ENCODE assay signal across 7 cellular contexts in the genomic region with DNA sequence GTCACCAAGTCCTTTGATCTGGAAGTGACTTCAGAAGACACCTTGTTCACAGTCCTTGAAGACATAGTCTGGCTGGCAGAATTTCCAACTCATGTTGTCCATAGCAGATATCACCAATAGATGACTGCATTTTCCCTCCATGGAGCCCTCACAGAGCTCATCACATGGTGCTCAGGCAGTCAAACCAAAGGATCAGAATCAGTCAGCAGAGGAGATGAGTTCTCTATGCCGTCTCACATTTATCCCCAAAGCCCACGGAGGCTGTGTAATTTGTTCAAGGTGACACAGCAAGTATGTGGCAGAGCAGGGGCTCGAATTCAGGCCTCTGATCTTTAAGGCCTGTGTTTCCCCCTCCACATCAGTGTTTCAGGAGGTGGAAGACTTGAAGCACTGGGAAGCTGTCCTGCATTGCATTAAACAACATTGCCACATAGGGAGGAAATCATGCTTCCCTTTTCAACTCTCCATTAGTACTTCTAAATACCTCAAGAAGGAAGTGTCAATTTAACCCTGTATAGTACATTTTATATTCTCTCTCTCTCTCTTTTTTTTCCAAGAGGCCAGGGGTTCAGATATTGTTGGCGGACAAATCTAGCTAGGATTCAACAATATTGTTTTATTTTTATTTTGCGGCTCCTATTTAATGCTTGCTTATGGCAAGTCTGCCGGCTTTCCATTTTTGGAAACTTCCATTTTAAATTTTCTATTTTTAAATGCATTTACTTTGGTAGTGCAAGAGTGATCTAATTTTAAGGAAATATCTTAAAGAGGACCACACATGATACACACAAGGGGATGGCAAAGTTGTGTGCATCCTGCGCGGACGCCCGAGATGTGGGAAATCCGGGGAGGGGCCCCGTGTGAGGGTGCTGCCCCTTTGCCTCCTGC.
DNase-seq lines count a peak whose midpoint lies in the region; ATAC-seq and TF ChIP-seq lines count a peak whose summit lies in the region.
"Not testable (repeated sequence)": the region's sequence is repeated elsewhere in the genome, so short reads cannot be mapped to it uniquely, and the experiment has no call there.

No MANE protein-coding gene starts in this region.

- H3K4me1 Mint-ChIP-seq in activated CD4-positive, alpha-beta T cell treated with anti-CD3 and anti-CD28 coated beads for 36 hours; activated naive CD8-positive, alpha-beta T cell treated with anti-CD3 and anti-CD28 coated beads, Interleukin-2, amount 10 ng/mL, durations not matched to agents 7 days and 5 days: not testable (repeated sequence)

- H3K27me3 Mint-ChIP-seq in activated CD4-positive, alpha-beta T cell treated with anti-CD3 and anti-CD28 coated beads for 36 hours; activated naive CD8-positive, alpha-beta T cell treated with anti-CD3 and anti-CD28 coated beads, Interleukin-2, amount 10 ng/mL, durations not matched to agents 7 days and 5 days: not testable (repeated sequence)

- not testable (repeated sequence) for H4K20me1 ChIP-seq in DND-41 (ENCODE audit: insufficient read depth, low read length); Karpas-422 (ENCODE audit: insufficient read depth, low read depth, low read length)

- H3K79me2 ChIP-seq in DND-41 (ENCODE audit: insufficient read depth, low read length); Karpas-422 (ENCODE audit: low read length): not testable (repeated sequence)

- not testable (repeated sequence) for H3K27me3 ChIP-seq in DND-41 (ENCODE audit: insufficient read depth, low read length, poor library complexity); Karpas-422 (ENCODE audit: low read length); neutrophil

- not testable (repeated sequence) for H3K36me3 ChIP-seq in DND-41 (ENCODE audit: insufficient read depth, low read length); Karpas-422 (ENCODE audit: insufficient read depth, low read length); neutrophil

- POLR2A ChIA-PET in activated CD4-positive, alpha-beta T cell treated with anti-CD3 and anti-CD28 coated beads for 36 hours (lab: Charles Lee); activated naive CD8-positive, alpha-beta T cell treated with anti-CD3 and anti-CD28 coated beads, Interleukin-2, amount 10 ng/mL, durations not matched to agents 7 days and 5 days (lab: Charles Lee): not testable (repeated sequence)

- peak; percentile 42; the same call in 2 of the 3 replicates for ATAC-seq in DND-41 (ENCODE audit: insufficient read depth, low read depth)
- peak; percentile 86 for ATAC-seq in activated CD4-positive, alpha-beta T cell treated with anti-CD3 and anti-CD28 coated beads for 36 hours
- ATAC-seq in activated naive CD8-positive, alpha-beta T cell treated with anti-CD3 and anti-CD28 coated beads, Interleukin-2, amount 10 ng/mL, durations not matched to agents 7 days and 5 days (ENCODE audit: low read depth): peak; percentile 26
- ATAC-seq in left ventricle myocardium superior: peak; percentile 69

- not testable (repeated sequence) for H3K36me3 Mint-ChIP-seq in activated CD4-positive, alpha-beta T cell treated with anti-CD3 and anti-CD28 coated beads for 36 hours (ENCODE audit: low read depth); activated naive CD8-positive, alpha-beta T cell treated with anti-CD3 and anti-CD28 coated beads, Interleukin-2, amount 10 ng/mL, durations not matched to agents 7 days and 5 days

- H3K9me3 Mint-ChIP-seq in activated CD4-positive, alpha-beta T cell treated with anti-CD3 and anti-CD28 coated beads for 36 hours (ENCODE audit: low read depth); activated naive CD8-positive, alpha-beta T cell treated with anti-CD3 and anti-CD28 coated beads, Interleukin-2, amount 10 ng/mL, durations not matched to agents 7 days and 5 days: not testable (repeated sequence)

- TF ChIP-seq CTCF in DND-41 (IDR thresholded peaks at IDR 0.05; ENCODE audit: borderline replicate concordance, extremely low read depth, low read length, poor library complexity, severe bottlenecking): not testable (repeated sequence)
- peak; percentile 11 for TF ChIP-seq CTCF in neutrophil (IDR thresholded peaks at IDR 0.05)

- H3K4me2 ChIP-seq in DND-41 (ENCODE audit: insufficient read depth, low read length); Karpas-422 (ENCODE audit: low read depth, low read length, poor library complexity, severe bottlenecking): not testable (repeated sequence)

- intact Hi-C loops in activated CD4-positive, alpha-beta T cell treated with anti-CD3 and anti-CD28 coated beads for 36 hours (cut with DNase I, micrococcal nuclease): loop anchor here in 1 of 2 experiments (10.0 kb wide), 1 partner anchor 48 kb away; no protein-coding TSS in a partner anchor
- intact Hi-C loops in left ventricle myocardium superior (cut with micrococcal nuclease): not testable (repeated sequence)

- not testable (repeated sequence) for H3K4me1 ChIP-seq in DND-41 (ENCODE audit: insufficient read depth, low read length); Karpas-422 (ENCODE audit: low read length); neutrophil (ENCODE audit: control insufficient read depth in 1 of 2, insufficient read depth in 1 of 2, low read depth in 1 of 2, low read length in 1 of 2)

- not testable (repeated sequence) for H3K4me3 Mint-ChIP-seq in activated CD4-positive, alpha-beta T cell treated with anti-CD3 and anti-CD28 coated beads for 36 hours; activated naive CD8-positive, alpha-beta T cell treated with anti-CD3 and anti-CD28 coated beads, Interleukin-2, amount 10 ng/mL, durations not matched to agents 7 days and 5 days

- CTCF ChIA-PET in activated CD4-positive, alpha-beta T cell treated with anti-CD3 and anti-CD28 coated beads for 36 hours (lab: Charles Lee): interaction anchor here (0.6 kb wide), 1 partner anchor 848 kb away, joined by 3 read pairs; no protein-coding TSS in a partner anchor

- H3K27ac Mint-ChIP-seq in activated CD4-positive, alpha-beta T cell treated with anti-CD3 and anti-CD28 coated beads for 36 hours; activated naive CD8-positive, alpha-beta T cell treated with anti-CD3 and anti-CD28 coated beads, Interleukin-2, amount 10 ng/mL, durations not matched to agents 7 days and 5 days: not testable (repeated sequence)

- H3K9me2 ChIP-seq in Karpas-422 (replicated peaks; ENCODE audit: insufficient read depth, low read length): not testable (repeated sequence)

- H2AFZ ChIP-seq in DND-41 (ENCODE audit: low read depth, low read length); Karpas-422 (ENCODE audit: low read length): not testable (repeated sequence)

- not testable (repeated sequence) for H3K27ac ChIP-seq in DND-41 (ENCODE audit: low read length); Karpas-422 (ENCODE audit: low read length)
- peak overlapping the region; percentile 86 for H3K27ac ChIP-seq in neutrophil

- not testable (repeated sequence) for H3K9ac ChIP-seq in DND-41 (ENCODE audit: low read depth, low read length); Karpas-422 (ENCODE audit: low read length)

- not testable (repeated sequence) for H3K9me3 ChIP-seq in DND-41 (ENCODE audit: insufficient read depth, low read length, severe bottlenecking); Karpas-422 (ENCODE audit: low read length); neutrophil

- not testable (repeated sequence) for DNase-seq in DND-41; activated naive CD8-positive, alpha-beta T cell treated with anti-CD3 and anti-CD28 coated beads, Interleukin-2, amount 10 ng/mL, durations not matched to agents 7 days and 5 days; left ventricle myocardium superior
- peak; percentile 39 for DNase-seq in Karpas-422
- peak; percentile 2 for DNase-seq in RPMI8226
- DNase-seq in activated CD4-positive, alpha-beta T cell treated with anti-CD3 and anti-CD28 coated beads for 36 hours: peak; percentile 48

- H3K4me3 ChIP-seq in DND-41 (ENCODE audit: low read depth in 1 of 2, low read length in 2 of 2); Karpas-422 (ENCODE audit: low read length): not testable (repeated sequence)
- H3K4me3 ChIP-seq in neutrophil (ENCODE audit: low read depth in 1 of 2, low read length in 1 of 2): peak overlapping the region in 1 of 2 experiments; percentile 28

Comparison
In these comparisons a context has a peak if more than half of its experiments do, and no peak if none do; other contexts are left out.
1. ATAC-seq: peak in every context shown above with its lines; median percentile 86 in activated CD4-positive, alpha-beta T cell treated with anti-CD3 and anti-CD28 coated beads for 36 hours; 69 in left ventricle myocardium superior; 42 in DND-41; 26 in activated naive CD8-positive, alpha-beta T cell treated with anti-CD3 and anti-CD28 coated beads, Interleukin-2, amount 10 ng/mL, durations not matched to agents 7 days and 5 days.